ENCODE assay signal across 35 cellular contexts in genomic region chr19:55336101-55336500, GRCh38. TPM values are rescaled to one million over a fixed set of nuclear protein-coding genes. Genes with fewer than 3 reads are reported as not detected.
DNase-seq lines count a peak whose midpoint lies in the region; ATAC-seq, FAIRE-seq and TF ChIP-seq lines count a peak whose summit lies in the region.
"Had no signal": no experiment of that assay in that cellular context is flagged by ENCODE, and none has a peak within 500 bp of the region (broad histone marks: within the 10 kb centered on the region; RNA-seq: fewer than 3 reads in every experiment).

No MANE protein-coding gene starts in this region.

- no TSS peak for BruUV-seq in mammary epithelial cell (replicated peaks; lab: Mats Ljungman, UMichigan)

- FAIRE-seq in keratinocyte (lab: Jason Lieb, UNC): peak; percentile 71
- FAIRE-seq: D721Med had no signal

- H3K27ac ChIP-seq in mammary epithelial cell (ENCODE audit: insufficient read depth, low read depth, low read length): peak overlapping the region; percentile 59
- peak overlapping the region; percentile 71 for H3K27ac ChIP-seq in keratinocyte (ENCODE audit: control insufficient read depth, insufficient read depth, low read length)
- no peak overlapping the region for H3K27ac ChIP-seq in right cardiac atrium (ENCODE audit: low read length)
- H3K27ac ChIP-seq in left ventricle myocardium inferior (replicated peaks): no peak overlapping the region
- H3K27ac ChIP-seq: coronary artery, gastroesophageal sphincter, Peyer's patch, psoas muscle, SJSA1, testis, vagina had no signal

- CTCF ChIA-PET in mammary epithelial cell (lab: Charles Lee; ENCODE audit: low non-redundant PET): no interaction called here

- H3K79me2 ChIP-seq in mammary epithelial cell (ENCODE audit: insufficient read depth, low read length) (peaks cover 10% of the 10 kb centered on the region), keratinocyte (ENCODE audit: control insufficient read depth, insufficient read depth, low read length) (peaks cover 5% of the 10 kb centered on the region)

- no peak overlapping the region for H2AFZ ChIP-seq in mammary epithelial cell (ENCODE audit: low read depth, low read length)
- no peak overlapping the region for H2AFZ ChIP-seq in keratinocyte (ENCODE audit: control insufficient read depth, low read length)

- no peak for TF ChIP-seq CTCF in mammary epithelial cell (conservative IDR thresholded peaks at IDR 0.05 in 1 of 2, IDR thresholded peaks at IDR 0.05 in 1 of 2; ENCODE audit: extremely low read depth in 1 of 2, insufficient read depth in 1 of 2, low read depth in 1 of 2, low read length in 2 of 2)
- TF ChIP-seq CTCF in keratinocyte (optimal IDR thresholded peaks at IDR 0.05 in 1 of 3, IDR thresholded peaks at IDR 0.05 in 1 of 3, conservative IDR thresholded peaks at IDR 0.05 in 1 of 3; ENCODE audit: extremely low read depth in 1 of 3, insufficient read depth in 2 of 3, low read length in 3 of 3): no peak
- no peak for TF ChIP-seq CTCF in left ventricle myocardium inferior (IDR thresholded peaks at IDR 0.05; ENCODE audit: borderline replicate concordance)

- WGBS in mammary epithelial cell (ENCODE audit: low coverage, missing lambda C conversion rate): 4% methylated on average over 7 of the region's 7 CpGs
- 79% methylated on average over 7 of the region's 7 CpGs for WGBS in right cardiac atrium

- H3K27me3 ChIP-seq in mammary epithelial cell (ENCODE audit: insufficient read depth, low read length) (no peaks in the 10 kb centered on the region), keratinocyte (ENCODE audit: control insufficient read depth, extremely low read depth, insufficient read depth, low read length) (no peaks in the 10 kb centered on the region), right cardiac atrium (ENCODE audit: control insufficient read depth, insufficient read depth) (no peaks in the 10 kb centered on the region), left ventricle myocardium inferior (ENCODE audit: low read depth) (peaks cover 24% of the 10 kb centered on the region)
- H3K27me3 ChIP-seq: Peyer's patch, SJSA1, testis, vagina had no signal

- no peaks in the 10 kb centered on the region for H3K9me1 ChIP-seq in keratinocyte (ENCODE audit: control insufficient read depth, extremely low read depth, insufficient read depth, low read length)

- H3K4me3 ChIP-seq in mammary epithelial cell (replicated peaks in 1 of 3; ENCODE audit: insufficient read depth in 1 of 3, low read depth in 2 of 3, low read length in 3 of 3): no peak overlapping the region
- no peak overlapping the region for H3K4me3 ChIP-seq in keratinocyte (ENCODE audit: control insufficient read depth in 2 of 3, extremely low read depth in 1 of 3, insufficient read depth in 2 of 3, low read depth in 1 of 3, low read length in 3 of 3)
- H3K4me3 ChIP-seq in right cardiac atrium (ENCODE audit: low read length): no peak overlapping the region
- no peak overlapping the region for H3K4me3 ChIP-seq in left ventricle myocardium inferior
- H3K4me3 ChIP-seq: coronary artery, gastroesophageal sphincter, HAP-1, Peyer's patch, psoas muscle, SJSA1, testis, vagina had no signal

- H3K36me3 ChIP-seq in mammary epithelial cell (ENCODE audit: insufficient read depth, low read length): no peaks in the 10 kb centered on the region
- no peaks in the 10 kb centered on the region for H3K36me3 ChIP-seq in keratinocyte (ENCODE audit: control insufficient read depth in 2 of 2, extremely low read depth in 1 of 2, insufficient read depth in 2 of 2, low read length in 2 of 2)
- no peaks in the 10 kb centered on the region for H3K36me3 ChIP-seq in left ventricle myocardium inferior
- H3K36me3 ChIP-seq: gastroesophageal sphincter, HAP-1, Peyer's patch, SJSA1, vagina had no signal

- ATAC-seq in right cardiac atrium (no peak), HG02571 (IDR thresholded peaks at IDR 0.05; ENCODE audit: unreplicated experiment) (no peak), sciatic nerve (no peak)
- ATAC-seq: activated T-cell treated with anti-CD3 and anti-CD28 coated beads, Interleukin-2, amount 50 U/mL, for 72 hours; effector memory CD8-positive, alpha-beta T cell; esophagus mucosa; gastroesophageal sphincter; psoas muscle; stimulated activated naive CD8-positive, alpha-beta T cell treated with anti-CD3 and anti-CD28 coated beads, Interleukin-15, Interleukin-2, amounts not matched to agents 100 U/mL and 50 U/mL, for 24 hours; T-cell had no signal

- intact Hi-C loops in mammary epithelial cell (cut with micrococcal nuclease): loop anchor here (10.0 kb wide), 1 partner anchor 319 kb away; the partner anchor contains the start of gene U2AF2
- intact Hi-C loops in right cardiac atrium (cut with DNase I): no loop called here
- intact Hi-C loops in left ventricle myocardium inferior (cut with micrococcal nuclease): no loop called here
- intact Hi-C loops in sciatic nerve (cut with DNase I): no loop called here

- DNase-seq in EL: peak; percentile 49
- DNase-seq in HT1080 (ENCODE audit: low read depth): peak; percentile 42
- peak; percentile 94 for DNase-seq in mammary epithelial cell
- DNase-seq in keratinocyte (ENCODE audit: low read depth, low spot score): no peak
- DNase-seq in right cardiac atrium: no peak
- DNase-seq in left ventricle myocardium inferior: no peak
- DNase-seq in sciatic nerve (ENCODE audit: low spot score): no peak
- DNase-seq: activated CD4-positive, alpha-beta T cell treated with anti-CD3 and anti-CD28 coated beads, Interleukin-2, amount 50 U/mL, for 4 hours; activated CD4-positive, CD25-positive, alpha-beta regulatory T cell; activated naive CD4-positive, alpha-beta T cell treated with Interleukin-2 at 50 U/mL for 16 hours; activated T-cell treated with anti-CD3 and anti-CD28 coated beads, Interleukin-2, amount 50 U/mL, for 72 hours; amygdala; effector memory CD8-positive, alpha-beta T cell; Kasumi-1; naive B cell; NCI-H1092 treated with DMSO at 0.1 percent for 48 hours; NCI-H2029; NCI-H2227 treated with DMSO at 0.1 percent for 48 hours; NCI-H526 treated with DMSO at 0.1 percent for 48 hours; Peyer's patch; psoas muscle; stimulated activated naive CD8-positive, alpha-beta T cell treated with anti-CD3 and anti-CD28 coated beads, Interleukin-15, Interleukin-2, amounts not matched to agents 100 U/mL and 50 U/mL, for 24 hours; T-cell; testis had no signal

- H3K9me3 ChIP-seq in mammary epithelial cell (replicated peaks; ENCODE audit: insufficient read depth, low read length): no peaks in the 10 kb centered on the region
- H3K9me3 ChIP-seq in keratinocyte (ENCODE audit: control insufficient read depth, low read depth, low read length): no peaks in the 10 kb centered on the region
- H3K9me3 ChIP-seq in right cardiac atrium (ENCODE audit: control insufficient read depth, low read length): no peaks in the 10 kb centered on the region
- H3K9me3 ChIP-seq in left ventricle myocardium inferior (replicated peaks): no peaks in the 10 kb centered on the region
- H3K9me3 ChIP-seq: gastroesophageal sphincter, HAP-1, Peyer's patch, psoas muscle, SJSA1, testis, vagina had no signal

- no peak overlapping the region for H3K4me2 ChIP-seq in mammary epithelial cell (ENCODE audit: insufficient read depth, low read depth, low read length)
- peak overlapping the region; percentile 41 for H3K4me2 ChIP-seq in keratinocyte (ENCODE audit: control insufficient read depth, extremely low read depth, insufficient read depth, low read depth, low read length)

- H4K20me1 ChIP-seq in mammary epithelial cell (ENCODE audit: insufficient read depth, low read length) (no peaks in the 10 kb centered on the region), keratinocyte (ENCODE audit: control insufficient read depth, extremely low read depth, insufficient read depth, low read length) (no peaks in the 10 kb centered on the region)

- dilution Hi-C loops in mammary epithelial cell (cut with HindIII; ENCODE audit: low sequenced_read_pairs): no loop called here
- dilution Hi-C loops in keratinocyte (cut with MboI; ENCODE audit: extremely low pct_ligation_motif_present, low sequenced_read_pairs): no loop called here

- H3K4me1 ChIP-seq in mammary epithelial cell (ENCODE audit: insufficient read depth, low read length) (peaks cover 28% of the 10 kb centered on the region), keratinocyte (ENCODE audit: control insufficient read depth, extremely low read depth, insufficient read depth, low read length) (peaks cover 27% of the 10 kb centered on the region), right cardiac atrium (ENCODE audit: control insufficient read depth, insufficient read depth, low read length) (peaks cover 5% of the 10 kb centered on the region), left ventricle myocardium inferior (peaks cover 20% of the 10 kb centered on the region)

- H3K9ac ChIP-seq in mammary epithelial cell (ENCODE audit: insufficient read depth, low read length) (no peak overlapping the region), keratinocyte (ENCODE audit: control insufficient read depth, extremely low read depth, insufficient read depth, low read length) (peak overlapping the region; percentile 37)

- in situ Hi-C loops in mammary epithelial cell (cut with MboI; ENCODE audit: low sequenced_read_pairs in 2 of 2): no loop called here

RNA-seq across cellular contexts. Expression of gene KMT5C, which starts 3.6 kb away (rescaled TPM):
- total RNA-seq in HT1080 (2014; rRNA removed; shearing (Covaris generic)): 2.4 and 5.8 TPM in 2 replicates
- polyA plus RNA-seq in HT1080 (2015; cell fraction: cytosol; rRNA removed): 4.8 and 4.9 TPM in 2 replicates
- 29.4 and 32.9 TPM in 2 replicates for polyA plus RNA-seq in HT1080 (2015; cell fraction: nucleus; rRNA removed)
- total RNA-seq in mammary epithelial cell: 10 to 100 TPM; 15.6 to 18.8 TPM
- polyA plus RNA-seq in mammary epithelial cell: 8.4 TPM
- polyA minus RNA-seq in mammary epithelial cell: 9.0 TPM
- polyA plus RNA-seq in keratinocyte: 4.3 to 7.4 TPM (median 6.5 TPM) in 3 replicates
- polyA plus RNA-seq in keratinocyte (2011; ENCODE audit: low read depth): 2.6 TPM
- 1.3 and 2.5 TPM in 2 replicates for polyA plus RNA-seq in keratinocyte (2011; cell fraction: cytosol; rRNA removed)
- polyA plus RNA-seq in keratinocyte (2011; cell fraction: nucleus; rRNA removed): 16.1 and 21.9 TPM in 2 replicates
- 4.3 and 12.7 TPM in 2 replicates for polyA plus RNA-seq in keratinocyte (2012; ENCODE audit: low replicate concordance)
- polyA minus RNA-seq in keratinocyte: 2.7 to 3.8 TPM (median 3.6 TPM) in 3 replicates
- 6.5 TPM for polyA minus RNA-seq in keratinocyte (2011; cell fraction: cytosol; rRNA and poly(A)+ RNA removed)
- polyA minus RNA-seq in keratinocyte (2011; cell fraction: nucleus; rRNA and poly(A)+ RNA removed): 8.1 and 13.8 TPM in 2 replicates
- 1 to 10 TPM; 6.7 to 9.8 (median 8.4) TPM for total RNA-seq in right cardiac atrium
- 6.3 TPM for polyA plus RNA-seq in right cardiac atrium
- total RNA-seq in left ventricle myocardium inferior: 5.1 TPM
- 18.1 TPM for total RNA-seq in sciatic nerve

RNA-seq across cellular contexts. Expression of gene TMEM150B, which starts 11.0 kb away (rescaled TPM):
- not detected in 2 replicates for total RNA-seq in HT1080 (2014; rRNA removed; shearing (Covaris generic))
- polyA plus RNA-seq in HT1080 (2015; cell fraction: cytosol; rRNA removed): not detected in 2 replicates
- not detected in 2 replicates for polyA plus RNA-seq in HT1080 (2015; cell fraction: nucleus; rRNA removed)
- total RNA-seq in mammary epithelial cell (not detected), right cardiac atrium (1 to 10 TPM; 2.0 to 2.4 (median 2.2) TPM), left ventricle myocardium inferior (2.0 TPM), sciatic nerve (5.1 TPM)
- polyA plus RNA-seq in mammary epithelial cell (not detected), keratinocyte (not detected in 3 replicates), right cardiac atrium (0.68 TPM)
- polyA minus RNA-seq in mammary epithelial cell (not detected), keratinocyte (not detected in 3 replicates)
- polyA plus RNA-seq in keratinocyte (2011; ENCODE audit: low read depth): not detected
- not detected in 2 replicates for polyA plus RNA-seq in keratinocyte (2011; cell fraction: cytosol; rRNA removed)
- polyA plus RNA-seq in keratinocyte (2011; cell fraction: nucleus; rRNA removed): not detected in 2 replicates
- polyA plus RNA-seq in keratinocyte (2012; ENCODE audit: low replicate concordance): not detected in 2 replicates
- polyA minus RNA-seq in keratinocyte (2011; cell fraction: cytosol; rRNA and poly(A)+ RNA removed): not detected
- polyA minus RNA-seq in keratinocyte (2011; cell fraction: nucleus; rRNA and poly(A)+ RNA removed): not detected in 2 replicates
- total RNA-seq: activated T-cell treated with anti-CD3 and anti-CD28 coated beads, Interleukin-2, amount 50 U/mL, for 72 hours; esophagus mucosa; mesothelial cell of epicardium; SJSA1; vagina had no signal

RNA-seq across cellular contexts. Expression of gene COX6B2, which starts 18.4 kb away (rescaled TPM):
- total RNA-seq in HT1080 (2014; rRNA removed; shearing (Covaris generic)): not detected in 2 replicates
- polyA plus RNA-seq in HT1080 (2015; cell fraction: cytosol; rRNA removed): 0.17 and 0.49 TPM in 2 replicates
- 0.63 and 1.4 TPM in 2 replicates for polyA plus RNA-seq in HT1080 (2015; cell fraction: nucleus; rRNA removed)
- total RNA-seq in mammary epithelial cell (1 to 10 TPM in 1 of 2 donors, under 1 TPM in 1; under 0.01 to 2.7 TPM), right cardiac atrium (not detected), left ventricle myocardium inferior (not detected), sciatic nerve (0.31 TPM)
- polyA plus RNA-seq in mammary epithelial cell (1.4 TPM), keratinocyte (1.4 to 6.5 TPM (median 1.7 TPM) in 3 replicates), right cardiac atrium (not detected)
- polyA minus RNA-seq in mammary epithelial cell (5.4 TPM), keratinocyte (1.3 to 1.7 TPM (median 1.3 TPM) in 3 replicates)
- 0.61 TPM for polyA plus RNA-seq in keratinocyte (2011; ENCODE audit: low read depth)
- 0.53 and 1.1 TPM in 2 replicates for polyA plus RNA-seq in keratinocyte (2011; cell fraction: cytosol; rRNA removed)
- polyA plus RNA-seq in keratinocyte (2011; cell fraction: nucleus; rRNA removed): 17.5 and 31.9 TPM in 2 replicates
- polyA plus RNA-seq in keratinocyte (2012; ENCODE audit: low replicate concordance): 2.6 and 3.3 TPM in 2 replicates
- not detected for polyA minus RNA-seq in keratinocyte (2011; cell fraction: cytosol; rRNA and poly(A)+ RNA removed)
- 0.95 and 2.3 TPM in 2 replicates for polyA minus RNA-seq in keratinocyte (2011; cell fraction: nucleus; rRNA and poly(A)+ RNA removed)
- total RNA-seq: gastroesophageal sphincter, liver, Peyer's patch, psoas muscle, skeletal muscle tissue had no signal
- polyA plus RNA-seq: liver had no signal

RNA-seq across cellular contexts. Expression of gene GARIN5B, which starts 27.0 kb away (rescaled TPM):
- not detected in 2 replicates for total RNA-seq in HT1080 (2014; rRNA removed; shearing (Covaris generic))
- polyA plus RNA-seq in HT1080 (2015; cell fraction: cytosol; rRNA removed): not detected in 2 replicates
- not detected in 2 replicates for polyA plus RNA-seq in HT1080 (2015; cell fraction: nucleus; rRNA removed)
- total RNA-seq in mammary epithelial cell (not detected), right cardiac atrium (not detected), left ventricle myocardium inferior (not detected), sciatic nerve (not detected)
- polyA plus RNA-seq in mammary epithelial cell (not detected), keratinocyte (not detected in 3 replicates), right cardiac atrium (not detected)
- polyA minus RNA-seq in mammary epithelial cell (not detected), keratinocyte (not detected in 3 replicates)
- polyA plus RNA-seq in keratinocyte (2011; ENCODE audit: low read depth): not detected
- polyA plus RNA-seq in keratinocyte (2011; cell fraction: cytosol; rRNA removed): not detected in 2 replicates
- polyA plus RNA-seq in keratinocyte (2011; cell fraction: nucleus; rRNA removed): not detected in 2 replicates
- polyA plus RNA-seq in keratinocyte (2012; ENCODE audit: low replicate concordance): not detected in 2 replicates
- polyA minus RNA-seq in keratinocyte (2011; cell fraction: cytosol; rRNA and poly(A)+ RNA removed): not detected
- polyA minus RNA-seq in keratinocyte (2011; cell fraction: nucleus; rRNA and poly(A)+ RNA removed): not detected in 2 replicates
- total RNA-seq: esophagus mucosa, gastroesophageal sphincter, liver, Peyer's patch, psoas muscle, skeletal muscle tissue, T-cell, vagina had no signal
- polyA plus RNA-seq: liver, psoas muscle had no signal

RNA-seq across cellular contexts. Expression of gene IL11, which starts 34.2 kb away (rescaled TPM):
- total RNA-seq in HT1080 (2014; rRNA removed; shearing (Covaris generic)): 52.7 and 56.0 TPM in 2 replicates
- polyA plus RNA-seq in HT1080 (2015; cell fraction: cytosol; rRNA removed): 34.5 and 41.4 TPM in 2 replicates
- 28.4 and 32.7 TPM in 2 replicates for polyA plus RNA-seq in HT1080 (2015; cell fraction: nucleus; rRNA removed)
- total RNA-seq in mammary epithelial cell (1 to 10 TPM; 1.3 to 2.5 TPM), right cardiac atrium (not detected), left ventricle myocardium inferior (not detected), sciatic nerve (0.45 TPM)
- polyA plus RNA-seq in mammary epithelial cell (1.2 TPM), keratinocyte (1.6 to 5.1 TPM (median 2.2 TPM) in 3 replicates), right cardiac atrium (not detected)
- polyA minus RNA-seq in mammary epithelial cell (0.88 TPM), keratinocyte (0.86 to 1.4 TPM (median 1.2 TPM) in 3 replicates)
- 0.56 TPM for polyA plus RNA-seq in keratinocyte (2011; ENCODE audit: low read depth)
- 1.4 and 2.0 TPM in 2 replicates for polyA plus RNA-seq in keratinocyte (2011; cell fraction: cytosol; rRNA removed)
- 9.3 and 11.9 TPM in 2 replicates for polyA plus RNA-seq in keratinocyte (2011; cell fraction: nucleus; rRNA removed)
- polyA plus RNA-seq in keratinocyte (2012; ENCODE audit: low replicate concordance): 3.4 TPM in 2 replicates
- 1.5 TPM for polyA minus RNA-seq in keratinocyte (2011; cell fraction: cytosol; rRNA and poly(A)+ RNA removed)
- 1.4 and 4.1 TPM in 2 replicates for polyA minus RNA-seq in keratinocyte (2011; cell fraction: nucleus; rRNA and poly(A)+ RNA removed)
- total RNA-seq: liver, Peyer's patch, psoas muscle, skeletal muscle tissue, vagina had no signal
- polyA plus RNA-seq: liver had no signal

Comparison
In these comparisons a context has a peak if more than half of its experiments do, and no peak if none do; other contexts are left out.
1. DNase-seq: peak in EL (single experiment), HT1080 (single experiment) and mammary epithelial cell (single experiment); none in keratinocyte (single experiment), right cardiac atrium (0 of 3), left ventricle myocardium inferior (single experiment) and sciatic nerve (single experiment).
2. H3K27ac ChIP-seq: peak in mammary epithelial cell (single experiment) and keratinocyte (single experiment); none in right cardiac atrium (single experiment) and left ventricle myocardium inferior (single experiment).